In genomic region chr2:75503048-75503607, GRCh38 we compare ENCODE assay signal across 15 cellular contexts. TPM values are rescaled to one million over a fixed set of nuclear protein-coding genes. Genes with fewer than 3 reads are reported as not detected.
DNase-seq lines count a peak whose midpoint lies in the region; TF ChIP-seq lines count a peak whose summit lies in the region.
"Had no signal": no experiment of that assay in that cellular context is flagged by ENCODE, and none has a peak within 500 bp of the region (broad histone marks: within the 10 kb centered on the region; RNA-seq: fewer than 3 reads in every experiment).

No MANE protein-coding gene starts in this region.

- H3K36me3 ChIP-seq in MG63: peaks cover 6% of the 10 kb centered on the region
- peaks cover 0 to 24% (median 11%) of the 10 kb centered on the region in 4 donors for H3K36me3 ChIP-seq in liver (ENCODE audit: control insufficient read depth in 4 of 4, insufficient read depth in 3 of 4, low read depth in 1 of 4, low read length in 3 of 4)
- no peaks in the 10 kb centered on the region for H3K36me3 ChIP-seq in ovary
- no peaks in the 10 kb centered on the region for H3K36me3 ChIP-seq in esophagus squamous epithelium
- no peaks in the 10 kb centered on the region for H3K36me3 ChIP-seq in OCI-LY7 (ENCODE audit: insufficient read depth, low read length)
- H3K36me3 ChIP-seq: ascending aorta had no signal

- TF ChIP-seq POLR2A in ovary (IDR thresholded peaks at IDR 0.05) (no peak), esophagus squamous epithelium (IDR thresholded peaks at IDR 0.05) (no peak)

- no peak overlapping the region for H3K4me3 ChIP-seq in AG10803 (ENCODE audit: low read length)
- no peak overlapping the region for H3K4me3 ChIP-seq in MG63
- H3K4me3 ChIP-seq in liver (ENCODE audit: low read depth in 1 of 3, low read length in 3 of 3): no peak overlapping the region
- no peak overlapping the region for H3K4me3 ChIP-seq in ovary
- H3K4me3 ChIP-seq in esophagus squamous epithelium: no peak overlapping the region
- no peak overlapping the region for H3K4me3 ChIP-seq in OCI-LY7 (ENCODE audit: low read depth, low read length, poor library complexity, severe bottlenecking)
- H3K4me3 ChIP-seq: ascending aorta had no signal

- DNase-seq in AG10803 (ENCODE audit: low read depth): peak; percentile 90
- DNase-seq in MG63: peak; percentile 21
- no peak for DNase-seq in chondrocyte (ENCODE audit: low spot score)
- DNase-seq in ovary: no peak
- no peak for DNase-seq in T-helper 2 cell
- DNase-seq in esophagus squamous epithelium (lab: John Stamatoyannopoulos, UW): no peak
- no peak for DNase-seq in OCI-LY7 (ENCODE audit: low spot score)
- DNase-seq: CD8-positive, alpha-beta T cell; glutamatergic neuron; KG1; naive B cell; NCI-H2227 treated with DMSO at 0.1 percent for 48 hours; T-cell had no signal

- no TSS peak for BruUV-seq in OCI-LY7 (replicated peaks; lab: Mats Ljungman, UMichigan)

- no peaks in the 10 kb centered on the region for H3K9me3 Mint-ChIP-seq in chondrocyte (ENCODE audit: low read depth)

- WGBS in liver: 67% methylated on average over 2 of the region's 2 CpGs
- WGBS in ovary, 3 donors: 40 to 54% (median 47%) methylated on average over 2 of the region's 2 CpGs
- WGBS in esophagus squamous epithelium, 2 donors: 52 to 58% methylated on average over 2 of the region's 2 CpGs

- H3K27me3 ChIP-seq in MG63 (no peaks in the 10 kb centered on the region), liver (ENCODE audit: control insufficient read depth in 4 of 4, insufficient read depth in 4 of 4, low read length in 3 of 4) (no peaks in the 10 kb centered on the region), ovary (no peaks in the 10 kb centered on the region), esophagus squamous epithelium (no peaks in the 10 kb centered on the region)
- H3K27me3 ChIP-seq: ascending aorta had no signal

- H2AFZ ChIP-seq in OCI-LY7 (ENCODE audit: low read length): no peak overlapping the region

- TF ChIP-seq CTCF in AG10803 (conservative IDR thresholded peaks at IDR 0.05; ENCODE audit: low read length): no peak
- no peak for TF ChIP-seq CTCF in chondrocyte (IDR thresholded peaks at IDR 0.05)
- no peak for TF ChIP-seq CTCF in liver (IDR thresholded peaks at IDR 0.05; ENCODE audit: low read depth, low read length, missing input control)
- no peak for TF ChIP-seq CTCF in ovary (IDR thresholded peaks at IDR 0.05)
- no peak for TF ChIP-seq CTCF in esophagus squamous epithelium (IDR thresholded peaks at IDR 0.05)
- TF ChIP-seq CTCF in OCI-LY7 (conservative IDR thresholded peaks at IDR 0.05; ENCODE audit: low read length): no peak

- no peak overlapping the region for H3K4me2 ChIP-seq in OCI-LY7 (ENCODE audit: low read length)

- H3K27ac ChIP-seq in liver (ENCODE audit: low read depth in 1 of 2, low read length in 2 of 2) (no peak overlapping the region), ovary (no peak overlapping the region), esophagus squamous epithelium (no peak overlapping the region), OCI-LY7 (ENCODE audit: low read depth, low read length, poor library complexity, severe bottlenecking) (no peak overlapping the region)
- H3K27ac ChIP-seq: ascending aorta had no signal

- H3K36me3 Mint-ChIP-seq in chondrocyte (ENCODE audit: low read depth): peaks cover 1% of the 10 kb centered on the region
- H3K36me3 Mint-ChIP-seq: CD8-positive, alpha-beta T cell; naive B cell; T-cell had no signal

- H3K79me2 ChIP-seq in OCI-LY7 (ENCODE audit: insufficient read depth, low read depth, low read length): no peaks in the 10 kb centered on the region

- CTCF ChIA-PET in OCI-LY7 (lab: Charles Lee; ENCODE audit: unreplicated experiment): no interaction called here

- TF ChIP-seq EP300 in ovary (IDR thresholded peaks at IDR 0.05): no peak

- H3K9me2 ChIP-seq in OCI-LY7 (ENCODE audit: insufficient read depth, low read length): no peaks in the 10 kb centered on the region

- intact Hi-C loops in ovary (cut with DNase I) (no loop called here), esophagus squamous epithelium (cut with DNase I) (no loop called here), OCI-LY7 (cut with micrococcal nuclease; ENCODE audit: unreplicated experiment) (no loop called here)

- no peak for TF ChIP-seq RAD21 in liver (IDR thresholded peaks at IDR 0.05)

- POLR2A ChIA-PET in OCI-LY7 (lab: Charles Lee): no interaction called here

- peak overlapping the region; percentile 87 for H3K27ac Mint-ChIP-seq in chondrocyte (ENCODE audit: unreplicated experiment)
- H3K27ac Mint-ChIP-seq: CD8-positive, alpha-beta T cell; T-cell had no signal

- H3K9me3 ChIP-seq in MG63: no peaks in the 10 kb centered on the region
- H3K9me3 ChIP-seq in liver (ENCODE audit: control insufficient read depth in 4 of 4, low read length in 3 of 4): no peaks in the 10 kb centered on the region
- H3K9me3 ChIP-seq in ovary: no peaks in the 10 kb centered on the region
- no peaks in the 10 kb centered on the region for H3K9me3 ChIP-seq in esophagus squamous epithelium
- H3K9me3 ChIP-seq in OCI-LY7 (ENCODE audit: low read length): no peaks in the 10 kb centered on the region
- H3K9me3 ChIP-seq: ascending aorta had no signal

- no peak overlapping the region for H3K4me3 Mint-ChIP-seq in chondrocyte (ENCODE audit: unreplicated experiment)
- H3K4me3 Mint-ChIP-seq: CD8-positive, alpha-beta T cell; naive B cell; T-cell had no signal

- H4K20me1 ChIP-seq in OCI-LY7 (ENCODE audit: insufficient read depth, low read length): no peaks in the 10 kb centered on the region

- no peaks in the 10 kb centered on the region for H3K27me3 Mint-ChIP-seq in chondrocyte (ENCODE audit: low read depth)

- peaks cover 29% of the 10 kb centered on the region for H3K4me1 Mint-ChIP-seq in chondrocyte (ENCODE audit: low read depth)
- H3K4me1 Mint-ChIP-seq: naive B cell, T-cell had no signal

- H3K4me1 ChIP-seq in liver (ENCODE audit: control insufficient read depth in 4 of 4, insufficient read depth in 4 of 4, low read length in 3 of 4): peaks cover 0 to 18% (median 15%) of the 10 kb centered on the region in 4 donors
- no peaks in the 10 kb centered on the region for H3K4me1 ChIP-seq in ovary (ENCODE audit: insufficient read depth)
- H3K4me1 ChIP-seq in esophagus squamous epithelium: no peaks in the 10 kb centered on the region
- H3K4me1 ChIP-seq in OCI-LY7 (ENCODE audit: insufficient read depth, low read length, poor library complexity, severe bottlenecking): no peaks in the 10 kb centered on the region
- H3K4me1 ChIP-seq: ascending aorta had no signal

- no peak overlapping the region for H3K9ac ChIP-seq in liver (ENCODE audit: low read depth in 1 of 2, low read length in 2 of 2)

TF ChIP-seq in liver, 16 proteins besides CTCF, POLR2A, EP300 and RAD21:
- peak; percentile 14 for TF ChIP-seq NR2F2 (IDR thresholded peaks at IDR 0.05)
- TF ChIP-seq, protein P1, sequence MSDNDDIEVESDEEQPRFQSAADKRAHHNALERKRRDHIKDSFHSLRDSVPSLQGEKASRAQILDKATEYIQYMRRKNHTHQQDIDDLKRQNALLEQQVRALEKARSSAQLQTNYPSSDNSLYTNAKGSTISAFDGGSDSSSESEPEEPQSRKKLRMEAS (IDR thresholded peaks at IDR 0.05): no peak

RNA-seq across cellular contexts. Expression of gene EVA1A, which starts 57.6 kb away (rescaled TPM):
- total RNA-seq in MG63 (2014; rRNA removed; shearing (Covaris generic); ENCODE audit: low replicate concordance): 47.2 and 48.6 TPM in 2 replicates
- total RNA-seq in chondrocyte (19.8 to 27.3 TPM (median 20.9 TPM) in 3 replicates), liver (100 to 1,000 TPM in 1 of 2 donors, 10 to 100 TPM in 1; 45.7 to 206 TPM), ovary (10 to 100 TPM in 1 of 7 donors, 1 to 10 TPM in 5, under 1 TPM in 1; 0.76 to 12.2 (median 1.6) TPM), esophagus squamous epithelium (1 to 10 TPM in 2 of 4 donors, under 1 TPM in 1, not detected in 1; 0.26 to 9.4 (median 2.3) TPM), OCI-LY7 (2022) (not detected in 2 replicates)
- polyA plus RNA-seq in liver (100 to 1,000 TPM in 1 of 2 donors, 10 to 100 TPM in 1; 93.2 to 107 TPM), ovary (under 1 TPM; 0.62 to 0.80 TPM)
- total RNA-seq in OCI-LY7 (2014; rRNA removed; shearing (Covaris generic)): not detected in 2 replicates
- total RNA-seq: ascending aorta; CD8-positive, alpha-beta T cell had no signal

Comparison
In these comparisons a context has a peak if more than half of its experiments do, and no peak if none do; other contexts are left out.
1. DNase-seq: peak in AG10803 (single experiment) and MG63 (single experiment); none in chondrocyte (single experiment), ovary (0 of 5), T-helper 2 cell (0 of 5), esophagus squamous epithelium (single experiment) and OCI-LY7 (single experiment).